ENCODE assay signal across 1 cellular context in the genomic region with DNA sequence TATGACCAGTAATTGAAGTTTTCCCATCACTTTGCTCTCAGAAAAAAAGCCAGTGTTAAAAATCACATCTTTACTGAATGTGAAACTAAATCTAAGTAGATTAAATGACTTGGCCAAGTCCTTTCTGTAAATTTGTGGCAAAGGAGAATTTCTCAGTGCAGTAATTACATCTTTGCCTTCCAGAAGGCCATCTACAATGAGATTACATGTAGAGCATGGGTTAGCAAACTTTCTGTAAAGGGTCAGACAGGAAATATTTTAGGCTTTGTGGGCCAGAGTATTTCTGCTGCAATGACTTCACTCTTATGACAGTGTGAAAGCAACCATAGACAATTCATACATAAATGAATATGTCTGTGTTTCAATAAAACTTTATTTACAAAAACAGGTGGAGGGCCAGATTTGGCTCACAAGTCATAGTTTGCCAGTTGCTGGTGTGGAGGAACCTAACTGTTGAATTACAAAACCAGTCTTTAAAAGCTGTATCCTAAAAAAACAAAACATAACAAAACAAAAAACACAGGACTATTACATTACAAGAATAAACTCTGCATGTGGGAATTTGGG.
TF ChIP-seq lines count a peak whose summit lies in the region.

No MANE protein-coding gene starts in this region.

TF ChIP-seq in K562, 482 proteins besides CTCF, POLR2A, EP300 and RAD21 (continued from another document):
- TF ChIP-seq ZBTB40 (IDR thresholded peaks at IDR 0.05) = peak; percentile 90
- peak; percentile 61; the same call in 1 of the 2 replicates for TF ChIP-seq ZBTB40 (CRISPR knock-in tag; IDR thresholded peaks at IDR 0.05)
- no peak for TF ChIP-seq KAT2B (IDR thresholded peaks at IDR 0.05; ENCODE audit: low read depth, low read length)
- TF ChIP-seq ZBED1 (IDR thresholded peaks at IDR 0.05) = no peak
- TF ChIP-seq ZZZ3 (IDR thresholded peaks at IDR 0.05) = no peak
- no peak for TF ChIP-seq RFX7 (CRISPR knock-in tag; IDR thresholded peaks at IDR 0.05)
TF ChIP-seq in K562: peak in this region for 1.
